8 cellular contexts compared by ENCODE assay signal in the genomic region with DNA sequence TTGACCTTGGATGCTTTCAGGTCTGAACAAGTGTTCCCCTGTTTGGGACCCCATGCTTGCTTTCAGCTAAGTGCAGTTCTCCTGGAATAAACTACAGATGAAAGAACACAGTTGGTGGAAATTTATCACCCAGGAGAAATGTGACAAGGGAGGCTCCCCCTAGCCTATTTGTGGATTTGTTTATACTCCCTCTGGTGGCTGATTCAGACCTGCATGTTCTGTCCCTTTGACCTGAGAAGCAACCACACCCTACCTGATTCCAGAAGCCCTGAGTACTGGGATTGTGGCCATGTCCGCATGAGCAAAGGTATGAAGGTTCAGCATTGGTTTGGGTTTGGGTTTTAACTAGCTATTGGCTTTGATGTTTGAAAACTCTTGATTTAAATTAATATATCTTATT.
DNase-seq lines count a peak whose midpoint lies in the region; ATAC-seq and TF ChIP-seq lines count a peak whose summit lies in the region.

No MANE protein-coding gene starts in this region.

- no peaks in the 10 kb centered on the region for H3K36me3 ChIP-seq in vagina

- H3K27ac Mint-ChIP-seq in type B pancreatic cell = no peak overlapping the region

- peak; percentile 62 for TF ChIP-seq CTCF in type B pancreatic cell (conservative IDR thresholded peaks at IDR 0.05)
- peak in 1 of 3 experiments; percentile 17 for TF ChIP-seq CTCF in vagina (IDR thresholded peaks at IDR 0.05)

- H3K9me3 Mint-ChIP-seq in type B pancreatic cell = peaks cover 6% of the 10 kb centered on the region

- H3K27me3 Mint-ChIP-seq in type B pancreatic cell = no peaks in the 10 kb centered on the region

- no peaks in the 10 kb centered on the region for H3K9me3 ChIP-seq in vagina

- no peaks in the 10 kb centered on the region for H3K36me3 Mint-ChIP-seq in type B pancreatic cell

- intact Hi-C loops in left ventricle myocardium superior (cut with micrococcal nuclease) (no loop called here), vagina (cut with DNase I) (no loop called here)

- no peak for TF ChIP-seq POLR2A in vagina (IDR thresholded peaks at IDR 0.05)

- no peak overlapping the region for H3K27ac ChIP-seq in vagina

- H3K4me3 Mint-ChIP-seq in type B pancreatic cell = no peak overlapping the region

- H3K4me3 ChIP-seq in vagina = no peak overlapping the region

- DNase-seq in ELR (ENCODE audit: low read depth) (peak; percentile 9), Kasumi-1 (lab: John Stamatoyannopoulos, UW) (peak; percentile 4 to 32), SK-N-DZ (ENCODE audit: low spot score) (peak; percentile 52), left ventricle myocardium superior (no peak), type B pancreatic cell (ENCODE audit: extremely low spot score, unreplicated experiment) (no peak), NCI-H187 (lab: John Stamatoyannopoulos, UW) (no peak), vagina (ENCODE audit: extremely low spot score in 2 of 2) (no peak)

- H3K4me1 Mint-ChIP-seq in type B pancreatic cell (ENCODE audit: unreplicated experiment) = no peaks in the 10 kb centered on the region

- no peaks in the 10 kb centered on the region for H3K27me3 ChIP-seq in vagina

- no peaks in the 10 kb centered on the region for H3K4me1 ChIP-seq in vagina

- ATAC-seq in left ventricle myocardium superior (peak; percentile 48), GM18868 (IDR thresholded peaks at IDR 0.05; ENCODE audit: unreplicated experiment) (no peak)

Comparison
In these comparisons a context has a peak if more than half of its experiments do, and no peak if none do; other contexts are left out.
1. DNase-seq: peak in ELR (single experiment), Kasumi-1 (2 of 2) and SK-N-DZ (single experiment); none in left ventricle myocardium superior (single experiment), type B pancreatic cell (single experiment), NCI-H187 (0 of 2) and vagina (0 of 2).